Comparison of ENCODE assay signal across 28 cellular contexts in genomic region chr15:100943074-100943473, GRCh38. TPM values are rescaled to one million over a fixed set of nuclear protein-coding genes. Genes with fewer than 3 reads are reported as not detected.
DNase-seq lines count a peak whose midpoint lies in the region; ATAC-seq and TF ChIP-seq lines count a peak whose summit lies in the region.
"Had no signal": no experiment of that assay in that cellular context is flagged by ENCODE, and none has a peak within 500 bp of the region (broad histone marks: within the 10 kb centered on the region; RNA-seq: fewer than 3 reads in every experiment).

No MANE protein-coding gene starts in this region.

- TF ChIP-seq CTCF in Panc1 (IDR thresholded peaks at IDR 0.05): no peak
- no peak for TF ChIP-seq CTCF in fibroblast of mammary gland (conservative IDR thresholded peaks at IDR 0.05; ENCODE audit: control insufficient read depth, insufficient read depth, low read depth, low read length)

- intact Hi-C loops in Panc1 (cut with micrococcal nuclease; ENCODE audit: unreplicated experiment) (no loop called here), right cardiac atrium (cut with DNase I) (no loop called here)

- POLR2A ChIA-PET in Panc1 (lab: Charles Lee): no interaction called here

- BruUV-seq in Panc1 (replicated peaks; lab: Mats Ljungman, UMichigan): no TSS peak

- H3K9me3 ChIP-seq in Panc1 (ENCODE audit: control insufficient read depth, insufficient read depth, low read depth, low read length) (no peaks in the 10 kb centered on the region), right cardiac atrium (ENCODE audit: control insufficient read depth, low read length) (no peaks in the 10 kb centered on the region)
- H3K9me3 ChIP-seq: adrenal gland, esophagus muscularis mucosa, gastroesophageal sphincter, lower lobe of right lung, SK-N-SH had no signal

- H3K4me3 ChIP-seq in Panc1 (ENCODE audit: low read depth in 2 of 2, low read length in 2 of 2) (no peak overlapping the region), fibroblast of mammary gland (ENCODE audit: control insufficient read depth, low read depth, low read length) (no peak overlapping the region), right cardiac atrium (ENCODE audit: low read length) (no peak overlapping the region)
- H3K4me3 ChIP-seq: adrenal gland, dorsolateral prefrontal cortex, esophagus muscularis mucosa, gastroesophageal sphincter, GM23338, lower lobe of right lung had no signal

- H3K27ac ChIP-seq in Panc1 (ENCODE audit: low read length) (peak overlapping the region; percentile 86), right cardiac atrium (ENCODE audit: low read length) (no peak overlapping the region)
- H3K27ac ChIP-seq: 22Rv1, esophagus muscularis mucosa, lower lobe of right lung had no signal

- DNase-seq in NCI-H2171 treated with DMSO at 0.1 percent for 48 hours (lab: John Stamatoyannopoulos, UW) (peak; percentile 22), NCI-H2171 (lab: John Stamatoyannopoulos, UW) (no peak), Panc1 (ENCODE audit: low read depth, low spot score) (no peak), fibroblast of mammary gland (ENCODE audit: low read depth) (peak; percentile 24), kidney glomerular epithelial cell (lab: John Stamatoyannopoulos, UW) (no peak), right cardiac atrium (no peak), AG20443 (ENCODE audit: low spot score) (no peak)
- DNase-seq: activated CD4-positive, alpha-beta memory T cell treated with anti-CD3 and anti-CD28 coated beads, Interleukin-2, amount 10 ng/mL, durations not matched to agents 7 days and 5 days; activated CD8-positive, alpha-beta memory T cell treated with anti-CD3 and anti-CD28 coated beads, Interleukin-2, amount 50 U/mL, for 4 hours; activated naive CD4-positive, alpha-beta T cell treated with anti-CD3 and anti-CD28 coated beads for 36 hours; adrenal gland; AML-193; dorsolateral prefrontal cortex; lower lobe of right lung; naive thymus-derived CD8-positive, alpha-beta T cell; NCI-H1092; NCI-H1694 treated with DMSO at 0.1 percent for 48 hours; NCI-H510A; SK-N-SH; substantia nigra; trophoblast cell had no signal

- CTCF ChIA-PET in Panc1 (lab: Charles Lee): interaction anchor here (3.0 kb wide), 1 partner anchor 65 kb away, joined by 15 read pairs; no protein-coding TSS in a partner anchor

- no peaks in the 10 kb centered on the region for H3K36me3 ChIP-seq in Panc1 (ENCODE audit: control insufficient read depth, insufficient read depth, low read length)
- H3K36me3 ChIP-seq: adrenal gland, esophagus muscularis mucosa, gastroesophageal sphincter, lower lobe of right lung had no signal

- H3K27me3 ChIP-seq in Panc1 (ENCODE audit: control insufficient read depth, insufficient read depth, low read length) (no peaks in the 10 kb centered on the region), right cardiac atrium (ENCODE audit: control insufficient read depth, insufficient read depth) (no peaks in the 10 kb centered on the region)
- H3K27me3 ChIP-seq: adrenal gland, esophagus muscularis mucosa, gastroesophageal sphincter had no signal

- ATAC-seq in Panc1 (no peak), HG03025 (IDR thresholded peaks at IDR 0.05; ENCODE audit: low FRiP score, unreplicated experiment) (no peak), right cardiac atrium (no peak)
- ATAC-seq: activated CD4-positive, CD25-positive, alpha-beta regulatory T cell treated with anti-CD3 and anti-CD28 coated beads, Interleukin-2, amount 50 U/mL, for 24 hours; gastroesophageal sphincter; GM23338; lower lobe of right lung; naive thymus-derived CD8-positive, alpha-beta T cell; stimulated activated memory B cell treated with anti-CD40 and anti-IgM and Interleukin-4, amounts not matched to agents 10 μg/mL and 1 μg/mL and 100 μg/mL, for 72 hours had no signal

- in situ Hi-C loops in Panc1 (cut with HindIII; ENCODE audit: low pct_unique_long_range_greater_than_20kb, low sequenced_read_pairs): no loop called here

- peaks cover 53% of the 10 kb centered on the region for H3K4me1 ChIP-seq in Panc1 (ENCODE audit: control insufficient read depth, insufficient read depth, low read length)
- H3K4me1 ChIP-seq in right cardiac atrium (ENCODE audit: control insufficient read depth, insufficient read depth, low read length): peaks cover 2% of the 10 kb centered on the region
- H3K4me1 ChIP-seq: adrenal gland had no signal

RNA-seq across cellular contexts. Expression of gene LRRK1, which starts 23.9 kb away (rescaled TPM):
- 88.0 TPM for total RNA-seq in Panc1 (2021; ENCODE audit: unreplicated experiment)
- 55.0 TPM for polyA plus RNA-seq in Panc1 (2012; ENCODE audit: insufficient read length)
- 1 to 10 TPM; 4.4 to 7.6 (median 6.2) TPM for total RNA-seq in right cardiac atrium
- 2.9 TPM for polyA plus RNA-seq in right cardiac atrium
- polyA plus RNA-seq: naive thymus-derived CD8-positive, alpha-beta T cell had no signal

Comparison
In these comparisons a context has a peak if more than half of its experiments do, and no peak if none do; other contexts are left out.
1. DNase-seq: peak in NCI-H2171 treated with DMSO at 0.1 percent for 48 hours (single experiment) and fibroblast of mammary gland (single experiment); none in NCI-H2171 (single experiment), Panc1 (single experiment), kidney glomerular epithelial cell (single experiment), right cardiac atrium (0 of 3) and AG20443 (single experiment).
2. RNA of gene LRRK1, which starts 23.9 kb away (total RNA-seq): 88.0 TPM in Panc1 (single experiment); 4.4 to 7.6 TPM in right cardiac atrium; every median in the first group is over 10 times any median in the second.